Comparison of ENCODE assay signal across 11 cellular contexts in the genomic region with DNA sequence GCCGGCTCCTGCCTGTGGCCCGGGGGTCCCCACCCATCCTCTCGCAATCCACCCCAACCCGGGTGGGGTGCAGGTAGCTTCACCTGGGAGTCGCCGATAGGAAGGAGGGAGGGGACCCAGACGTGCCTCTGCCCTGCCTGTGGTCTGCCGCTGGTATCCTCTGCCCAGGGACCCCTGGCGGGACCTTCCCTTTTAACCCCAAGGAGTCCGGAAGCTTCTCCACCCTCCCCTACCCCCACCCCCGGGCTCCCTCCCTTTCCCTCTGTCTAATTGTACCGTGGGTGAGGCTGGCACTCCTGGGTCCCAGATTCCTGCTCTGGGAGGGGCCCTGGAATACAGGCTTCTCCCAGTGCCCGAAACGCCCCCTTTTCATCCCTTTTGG. TPM values are rescaled to one million over a fixed set of nuclear protein-coding genes. Genes with fewer than 3 reads are reported as not detected.
DNase-seq lines count a peak whose midpoint lies in the region; ATAC-seq, FAIRE-seq and TF ChIP-seq lines count a peak whose summit lies in the region.
"Had no signal": no experiment of that assay in that cellular context is flagged by ENCODE, and none has a peak within 500 bp of the region (broad histone marks: within the 10 kb centered on the region; RNA-seq: fewer than 3 reads in every experiment).

A gene with protein sequence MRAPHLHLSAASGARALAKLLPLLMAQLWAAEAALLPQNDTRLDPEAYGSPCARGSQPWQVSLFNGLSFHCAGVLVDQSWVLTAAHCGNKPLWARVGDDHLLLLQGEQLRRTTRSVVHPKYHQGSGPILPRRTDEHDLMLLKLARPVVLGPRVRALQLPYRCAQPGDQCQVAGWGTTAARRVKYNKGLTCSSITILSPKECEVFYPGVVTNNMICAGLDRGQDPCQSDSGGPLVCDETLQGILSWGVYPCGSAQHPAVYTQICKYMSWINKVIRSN (minus strand): TSS at position 166 of the 382 bp plus-strand sequence. CDS start 579 bp downstream, outside the sequence.

- peak within 1 kb of the TSS; percentile 52 for H3K4me3 Mint-ChIP-seq in endodermal cell
- H3K4me3 Mint-ChIP-seq in naive thymus-derived CD8-positive, alpha-beta T cell = peak within 1 kb of the TSS; percentile 12 to 87 (median 74)

- TF ChIP-seq CTCF in A549 (IDR thresholded peaks at IDR 0.05) = no peak
- no peak for TF ChIP-seq CTCF in endodermal cell (conservative IDR thresholded peaks at IDR 0.05)

- in situ Hi-C loops in ACHN (cut with HindIII; ENCODE audit: low pct_ligation_motif_present, low pct_unique_long_range_greater_than_20kb, low sequenced_read_pairs) = no loop called here

- no peaks in the 10 kb centered on the region for H3K36me3 Mint-ChIP-seq in endodermal cell (ENCODE audit: low read depth)
- H3K36me3 Mint-ChIP-seq in naive thymus-derived CD8-positive, alpha-beta T cell = peaks cover 0 to 7% (median 5%) of the 10 kb centered on the region in 3 donors

- H3K9ac ChIP-seq in endodermal cell (ENCODE audit: extremely low read depth, low read length, poor library complexity, severe bottlenecking) = no peak within 1 kb of the TSS

- peaks cover 30% of the 10 kb centered on the region for H3K4me1 Mint-ChIP-seq in endodermal cell
- H3K4me1 Mint-ChIP-seq in naive thymus-derived CD8-positive, alpha-beta T cell = peaks cover 14 to 32% (median 21%) of the 10 kb centered on the region in 4 donors

- FAIRE-seq in A549 (lab: Jason Lieb, UNC) = no peak

- CTCF ChIA-PET in A549 (lab: Yijun Ruan, JAX) = interaction anchor here (0.9 to 8.8 kb wide), 6 partner anchors 19 to 149 kb away, joined by 3 to 147 read pairs (median 9); no protein-coding TSS in a partner anchor

- H3K4me1 ChIP-seq in A549 (peaks cover 23% of the 10 kb centered on the region), endodermal cell (ENCODE audit: control insufficient read depth, insufficient read depth, low read length) (no peaks in the 10 kb centered on the region)

- H3K27me3 ChIP-seq in endodermal cell (ENCODE audit: control insufficient read depth, insufficient read depth, low read length, poor library complexity, severe bottlenecking) = peaks cover 74% of the 10 kb centered on the region

- peak within 1 kb of the TSS; percentile 92 for H3K4me2 ChIP-seq in A549

- peaks cover 5% of the 10 kb centered on the region for H3K9me3 Mint-ChIP-seq in endodermal cell
- H3K9me3 Mint-ChIP-seq in naive thymus-derived CD8-positive, alpha-beta T cell = peaks cover 0 to 2% (median 0%) of the 10 kb centered on the region in 9 donors
- H3K9me3 Mint-ChIP-seq: activated T-helper 2 cell treated with anti-CD3 and anti-CD28 coated beads, Interferon-gamma antibody, Interleukin-2, Interleukin-4, amounts not matched to agents 10 μg/mL and 5 μg/mL and 100 μg/mL, durations not matched to agents 14 hours and 24 hours and 36 hours had no signal

- WGBS in A549 (ENCODE audit: missing lambda C conversion rate) = 12% methylated on average over 11 of the region's 14 CpGs
- 18% methylated on average over 14 of the region's 14 CpGs; no CpG with 5 or more reads in 1 of the 2 experiments for WGBS in endodermal cell (ENCODE audit: insufficient coverage in 1 of 2, insufficient read length in 1 of 2), 2 experiments

- H3K9me3 ChIP-seq in A549 = no peaks in the 10 kb centered on the region
- H3K9me3 ChIP-seq in endodermal cell (ENCODE audit: control insufficient read depth, low read length) = no peaks in the 10 kb centered on the region

- no peak for TF ChIP-seq POLR2A in A549 (IDR thresholded peaks at IDR 0.05; ENCODE audit: low read length)

- H3K27ac ChIP-seq in A549 (peak within 1 kb of the TSS in 1 of 2 experiments; percentile 53; a peak in 1 of 6 replicates), endodermal cell (ENCODE audit: low read depth, low read length) (no peak within 1 kb of the TSS)

- no peak for TF ChIP-seq EP300 in A549 (IDR thresholded peaks at IDR 0.05)

- no peak within 1 kb of the TSS for H3K27ac Mint-ChIP-seq in endodermal cell
- H3K27ac Mint-ChIP-seq in naive thymus-derived CD8-positive, alpha-beta T cell = peak within 1 kb of the TSS in 3 of 10 donors; percentile 31 to 63 (median 44)
- H3K27ac Mint-ChIP-seq: activated T-helper 2 cell treated with anti-CD3 and anti-CD28 coated beads, Interferon-gamma antibody, Interleukin-2, Interleukin-4, amounts not matched to agents 10 μg/mL and 5 μg/mL and 100 μg/mL, durations not matched to agents 14 hours and 24 hours and 36 hours had no signal

- POLR2A ChIA-PET in A549 (lab: Yijun Ruan, JAX) = no interaction called here
- POLR2A ChIA-PET in naive thymus-derived CD8-positive, alpha-beta T cell (lab: Charles Lee) = interaction anchor here (0.6 kb wide), 1 partner anchor 29 kb away, joined by 3 read pairs; no protein-coding TSS in a partner anchor

- H3K4me3 ChIP-seq in A549 = peak within 1 kb of the TSS; percentile 49
- peak within 1 kb of the TSS; percentile 45 for H3K4me3 ChIP-seq in endodermal cell (ENCODE audit: low read length)

- H3K27me3 Mint-ChIP-seq in endodermal cell (ENCODE audit: insufficient read depth) = peaks cover 74% of the 10 kb centered on the region
- peaks cover 27 to 84% (median 66%) of the 10 kb centered on the region in 5 donors for H3K27me3 Mint-ChIP-seq in naive thymus-derived CD8-positive, alpha-beta T cell

- H3K36me3 ChIP-seq in endodermal cell (ENCODE audit: control insufficient read depth, insufficient read depth, low read length) = no peaks in the 10 kb centered on the region

- no peak for TF ChIP-seq RAD21 in A549 (conservative IDR thresholded peaks at IDR 0.05 in 1 of 2, IDR thresholded peaks at IDR 0.05 in 1 of 2)

- ATAC-seq in A549 (peak in 1 of 2 experiments; percentile 1; a peak in 1 of 6 replicates), HG02840 (IDR thresholded peaks at IDR 0.05; ENCODE audit: low FRiP score, unreplicated experiment) (no peak)
- ATAC-seq in naive thymus-derived CD8-positive, alpha-beta T cell = no peak

- DNase-seq in A549 (ENCODE audit: low read depth in 1 of 2, low spot score in 1 of 2) (no peak), HT-29 (ENCODE audit: low spot score) (no peak), endodermal cell (peak; percentile 61), GF-D8 (lab: John Stamatoyannopoulos, UW) (no peak), GM19240 (ENCODE audit: insufficient read length, low spot score) (no peak), ACHN (no peak)
- peak in 1 of 10 donors; percentile 47 for DNase-seq in naive thymus-derived CD8-positive, alpha-beta T cell
- DNase-seq: HCEC 1CT, NCI-H446 had no signal

TF ChIP-seq in A549, 52 proteins besides CTCF, POLR2A, EP300 and RAD21:
- TF ChIP-seq EHF (CRISPR knock-in tag; IDR thresholded peaks at IDR 0.05) = no peak
- TF ChIP-seq PHF8 (IDR thresholded peaks at IDR 0.05; ENCODE audit: borderline replicate concordance, low read depth) = no peak
- no peak for TF ChIP-seq HOXB13 (CRISPR knock-in tag; IDR thresholded peaks at IDR 0.05; ENCODE audit: low read depth)

RNA-seq across cellular contexts. Expression of the gene that starts here (rescaled TPM):
- polyA plus RNA-seq in A549 (2011; rRNA removed) (0.18 and 0.33 TPM in 2 replicates), A549 (2017; fragmentation: RNase III; extraction: RNeasy Plus Mini Kit Qiagen cat#74134 plus additional on column Dnase treatment) (0.05 TPM in 1 of 3 replicates, not detected in the others)
- 0.11 and 0.13 TPM in 2 replicates for polyA plus RNA-seq in A549 (2012; cell fraction: cytosol; rRNA removed)
- polyA plus RNA-seq in A549 (2012; cell fraction: nucleus; rRNA removed) = 0.06 and 0.28 TPM in 2 replicates
- 0.12 and 0.44 TPM in 2 replicates for polyA minus RNA-seq in A549 (2011; rRNA and poly(A)+ RNA removed)
- total RNA-seq in HT-29 (2014; rRNA removed; shearing (Covaris generic)) = 154 and 171 TPM in 2 replicates
- under 1 TPM; 0.46 to 0.91 TPM for total RNA-seq in endodermal cell
- 0.50 TPM for polyA plus RNA-seq in endodermal cell (2013, experiment 1 of 2)
- 0.21 TPM for polyA plus RNA-seq in endodermal cell (2013, experiment 2 of 2)
- not detected for total RNA-seq in naive thymus-derived CD8-positive, alpha-beta T cell
- polyA plus RNA-seq in naive thymus-derived CD8-positive, alpha-beta T cell = not detected
- total RNA-seq: activated T-helper 2 cell treated with anti-CD3 and anti-CD28 coated beads, Interferon-gamma antibody, Interleukin-2, Interleukin-4, amounts not matched to agents 10 μg/mL and 5 μg/mL and 100 μg/mL, durations not matched to agents 14 hours and 24 hours and 36 hours had no signal

Comparison
In these comparisons a context has a peak if more than half of its experiments do, and no peak if none do; other contexts are left out.
1. RNA of the gene that starts here (total RNA-seq): 154 to 171 TPM in HT-29; 0.46 to 0.91 TPM in endodermal cell and not detected in naive thymus-derived CD8-positive, alpha-beta T cell; every median in the first group is over 10 times any median in the second.
2. Peak in DNase-seq and H3K4me3 ChIP-seq in endodermal cell; RNA of the gene not detected or under 1 TPM.